In the genomic region with DNA sequence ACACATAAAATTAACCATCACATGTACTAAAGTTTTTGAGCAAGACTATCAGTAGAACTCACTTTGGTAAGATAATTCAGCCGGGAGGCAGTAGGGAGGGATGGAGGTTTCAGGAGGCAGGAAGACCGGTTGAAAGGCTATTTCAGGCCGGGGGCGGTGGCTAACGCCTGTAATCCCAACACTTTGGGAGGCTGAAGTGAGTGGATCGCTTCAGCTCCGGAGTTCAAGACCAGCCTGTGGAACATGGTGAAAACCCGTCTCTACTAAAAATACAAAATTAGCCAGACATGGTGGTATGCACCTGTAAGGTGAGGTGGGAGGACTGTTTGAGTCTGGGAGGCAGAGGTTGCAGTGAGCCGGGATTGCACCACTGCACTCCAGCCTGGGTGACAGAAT, we compare ENCODE assay signal across 18 cellular contexts. TPM values are rescaled to one million over a fixed set of nuclear protein-coding genes. Genes with fewer than 3 reads are reported as not detected.
DNase-seq lines count a peak whose midpoint lies in the region; ATAC-seq, FAIRE-seq and TF ChIP-seq lines count a peak whose summit lies in the region.
"Had no signal": no experiment of that assay in that cellular context is flagged by ENCODE, and none has a peak within 500 bp of the region (broad histone marks: within the 10 kb centered on the region; RNA-seq: fewer than 3 reads in every experiment).

No MANE protein-coding gene starts in this region.

- no peak for DNase-seq in activated CD4-positive, alpha-beta memory T cell treated with anti-CD3 and anti-CD28 coated beads for 36 hours
- no peak for DNase-seq in activated CD4-positive, alpha-beta memory T cell treated with anti-CD3 and anti-CD28 coated beads, Interleukin-2, amount 10 ng/mL, durations not matched to agents 7 days and 5 days
- no peak for DNase-seq in central memory CD8-positive, alpha-beta T cell (ENCODE audit: low spot score in 2 of 2)
- DNase-seq in naive thymus-derived CD4-positive, alpha-beta T cell, result no peak
- DNase-seq in thyroid gland (no peak), nucleus accumbens (lab: John Stamatoyannopoulos, UW) (no peak), SK-N-DZ (ENCODE audit: low spot score) (no peak), H54 (ENCODE audit: insufficient read length, low spot score) (no peak)
- DNase-seq: 8988T; activated CD4-positive, alpha-beta T cell treated with anti-CD3 and anti-CD28 coated beads for 36 hours; DND-41; effector CD8-positive, alpha-beta T cell; NCI-H1930; NCI-H524; T-helper 9 cell had no signal

- TF ChIP-seq POLR2A in thyroid gland (IDR thresholded peaks at IDR 0.05) (no peak), H54 (IDR thresholded peaks at IDR 0.05; ENCODE audit: low read depth, low read length) (no peak)

- no peak for FAIRE-seq in H54 (lab: Jason Lieb, UNC)

- H3K36me3 Mint-ChIP-seq in activated CD4-positive, alpha-beta memory T cell treated with anti-CD3 and anti-CD28 coated beads for 36 hours, result peaks cover 16% of the 10 kb centered on the region
- peaks cover 43% of the 10 kb centered on the region for H3K36me3 Mint-ChIP-seq in activated CD4-positive, alpha-beta memory T cell treated with anti-CD3 and anti-CD28 coated beads, Interleukin-2, amount 10 ng/mL, durations not matched to agents 7 days and 5 days (ENCODE audit: low read depth)
- H3K36me3 Mint-ChIP-seq in central memory CD8-positive, alpha-beta T cell (ENCODE audit: insufficient read depth), result peaks cover 14% of the 10 kb centered on the region
- H3K36me3 Mint-ChIP-seq in naive thymus-derived CD4-positive, alpha-beta T cell, result peaks cover 0 to 45% (median 9%) of the 10 kb centered on the region in 5 donors
- H3K36me3 Mint-ChIP-seq: activated naive CD4-positive, alpha-beta T cell treated with anti-CD3 and anti-CD28 coated beads, Interleukin-2, amount 50 U/mL, for 72 hours had no signal

- H3K4me1 ChIP-seq in naive thymus-derived CD4-positive, alpha-beta T cell (ENCODE audit: control insufficient read depth in 2 of 2, insufficient read depth in 2 of 2, low read length in 2 of 2), result peaks cover 62 to 70% of the 10 kb centered on the region in 2 donors
- peaks cover 35 to 65% of the 10 kb centered on the region in 2 donors for H3K4me1 ChIP-seq in thyroid gland

- ATAC-seq in central memory CD8-positive, alpha-beta T cell (replicated peaks; ENCODE audit: extremely low read depth, poor library complexity, severe bottlenecking), result no peak
- ATAC-seq in naive thymus-derived CD4-positive, alpha-beta T cell, result no peak
- ATAC-seq: activated CD4-positive, alpha-beta T cell treated with anti-CD3 and anti-CD28 coated beads for 36 hours; left colon had no signal

- POLR2A ChIA-PET in activated CD4-positive, alpha-beta memory T cell treated with anti-CD3 and anti-CD28 coated beads for 36 hours (lab: Charles Lee), result interaction anchor here (0.9 to 1.6 kb wide), 4 partner anchors 13 to 44 kb away, joined by 3 to 7 read pairs (median 6); a partner anchor contains a TSS
- POLR2A ChIA-PET in activated CD4-positive, alpha-beta memory T cell treated with anti-CD3 and anti-CD28 coated beads, Interleukin-2, amount 10 ng/mL, durations not matched to agents 7 days and 5 days (lab: Charles Lee), result interaction anchor here (1.5 to 5.7 kb wide), 3 partner anchors 10 to 16 kb away, joined by 4 to 44 read pairs (median 16); no protein-coding TSS in a partner anchor
- POLR2A ChIA-PET in naive thymus-derived CD4-positive, alpha-beta T cell (lab: Charles Lee), result interaction anchor here (1.0 to 1.5 kb wide), 2 partner anchors 67 to 78 kb away, joined by 3 to 6 read pairs; no protein-coding TSS in a partner anchor

- no peaks in the 10 kb centered on the region for H3K9me3 ChIP-seq in naive thymus-derived CD4-positive, alpha-beta T cell (ENCODE audit: control insufficient read depth in 2 of 3, low read length in 3 of 3)
- no peaks in the 10 kb centered on the region for H3K9me3 ChIP-seq in thyroid gland
- H3K9me3 ChIP-seq: SJCRH30 had no signal

- 90 to 92% methylated on average over 9 of the region's 9 CpGs for WGBS in thyroid gland, 2 donors

- no peaks in the 10 kb centered on the region for H3K9me3 Mint-ChIP-seq in activated CD4-positive, alpha-beta memory T cell treated with anti-CD3 and anti-CD28 coated beads for 36 hours
- H3K9me3 Mint-ChIP-seq in activated CD4-positive, alpha-beta memory T cell treated with anti-CD3 and anti-CD28 coated beads, Interleukin-2, amount 10 ng/mL, durations not matched to agents 7 days and 5 days, result no peaks in the 10 kb centered on the region
- H3K9me3 Mint-ChIP-seq in central memory CD8-positive, alpha-beta T cell, result no peaks in the 10 kb centered on the region
- H3K9me3 Mint-ChIP-seq in naive thymus-derived CD4-positive, alpha-beta T cell, result peaks cover 0 to 2% (median 0%) of the 10 kb centered on the region in 11 donors
- H3K9me3 Mint-ChIP-seq: activated naive CD4-positive, alpha-beta T cell treated with anti-CD3 and anti-CD28 coated beads, Interleukin-2, amount 50 U/mL, for 72 hours had no signal

- no peaks in the 10 kb centered on the region for H3K27me3 ChIP-seq in naive thymus-derived CD4-positive, alpha-beta T cell (ENCODE audit: control insufficient read depth in 2 of 2, insufficient read depth in 2 of 2, low read length in 2 of 2)
- no peaks in the 10 kb centered on the region for H3K27me3 ChIP-seq in thyroid gland
- H3K27me3 ChIP-seq: SJCRH30 had no signal

- CTCF ChIA-PET in activated CD4-positive, alpha-beta memory T cell treated with anti-CD3 and anti-CD28 coated beads for 36 hours (lab: Charles Lee), result interaction anchor here (1.2 to 3.2 kb wide), 3 partner anchors 19 to 79 kb away, joined by 3 to 11 read pairs (median 5); no protein-coding TSS in a partner anchor
- CTCF ChIA-PET in activated CD4-positive, alpha-beta memory T cell treated with anti-CD3 and anti-CD28 coated beads, Interleukin-2, amount 10 ng/mL, durations not matched to agents 7 days and 5 days (lab: Charles Lee), result no interaction called here
- CTCF ChIA-PET in naive thymus-derived CD4-positive, alpha-beta T cell (lab: Charles Lee), result interaction anchor here (0.5 kb wide), 1 partner anchor 24 kb away, joined by 3 read pairs; no protein-coding TSS in a partner anchor

- no peak overlapping the region for H3K27ac ChIP-seq in naive thymus-derived CD4-positive, alpha-beta T cell (ENCODE audit: low read depth, low read length)
- H3K27ac ChIP-seq in thyroid gland, result peak overlapping the region; percentile 13 to 54 (median 34)
- H3K27ac ChIP-seq: SJCRH30 had no signal

- peak overlapping the region; percentile 19 for H3K27ac Mint-ChIP-seq in activated CD4-positive, alpha-beta memory T cell treated with anti-CD3 and anti-CD28 coated beads for 36 hours
- H3K27ac Mint-ChIP-seq in activated CD4-positive, alpha-beta memory T cell treated with anti-CD3 and anti-CD28 coated beads, Interleukin-2, amount 10 ng/mL, durations not matched to agents 7 days and 5 days, result no peak overlapping the region
- H3K27ac Mint-ChIP-seq in central memory CD8-positive, alpha-beta T cell (ENCODE audit: low read depth), result peak overlapping the region; percentile 57
- H3K27ac Mint-ChIP-seq in naive thymus-derived CD4-positive, alpha-beta T cell, result peak overlapping the region in 5 of 9 donors; percentile 23 to 94 (median 74)
- H3K27ac Mint-ChIP-seq: activated CD4-positive, alpha-beta T cell treated with anti-CD3 and anti-CD28 coated beads for 36 hours; activated naive CD4-positive, alpha-beta T cell treated with anti-CD3 and anti-CD28 coated beads, Interleukin-2, amount 50 U/mL, for 72 hours had no signal

- H3K4me3 Mint-ChIP-seq in activated CD4-positive, alpha-beta memory T cell treated with anti-CD3 and anti-CD28 coated beads for 36 hours, result no peak overlapping the region
- no peak overlapping the region for H3K4me3 Mint-ChIP-seq in activated CD4-positive, alpha-beta memory T cell treated with anti-CD3 and anti-CD28 coated beads, Interleukin-2, amount 10 ng/mL, durations not matched to agents 7 days and 5 days
- no peak overlapping the region for H3K4me3 Mint-ChIP-seq in central memory CD8-positive, alpha-beta T cell
- H3K4me3 Mint-ChIP-seq in naive thymus-derived CD4-positive, alpha-beta T cell, result peak overlapping the region in 2 of 10 donors; percentile 42 to 65
- H3K4me3 Mint-ChIP-seq: activated CD4-positive, alpha-beta T cell treated with anti-CD3 and anti-CD28 coated beads for 36 hours had no signal

- no peak for TF ChIP-seq CTCF in thyroid gland (IDR thresholded peaks at IDR 0.05)

- intact Hi-C loops in activated CD4-positive, alpha-beta memory T cell treated with anti-CD3 and anti-CD28 coated beads for 36 hours (cut with micrococcal nuclease), result no loop called here
- intact Hi-C loops in naive thymus-derived CD4-positive, alpha-beta T cell (cut with micrococcal nuclease), result no loop called here
- intact Hi-C loops in thyroid gland (cut with DNase I), result no loop called here

- no peak overlapping the region for H3K4me3 ChIP-seq in naive thymus-derived CD4-positive, alpha-beta T cell (ENCODE audit: low read length)
- H3K4me3 ChIP-seq in thyroid gland (replicated peaks in 1 of 3), result no peak overlapping the region
- H3K4me3 ChIP-seq: SJCRH30 had no signal

- H3K36me3 ChIP-seq in naive thymus-derived CD4-positive, alpha-beta T cell (ENCODE audit: control insufficient read depth in 2 of 3, insufficient read depth in 3 of 3, low read length in 3 of 3), result peaks cover 0 to 10% (median 0%) of the 10 kb centered on the region in 3 experiments
- no peaks in the 10 kb centered on the region for H3K36me3 ChIP-seq in thyroid gland
- H3K36me3 ChIP-seq: SJCRH30 had no signal

- H3K27me3 Mint-ChIP-seq in activated CD4-positive, alpha-beta memory T cell treated with anti-CD3 and anti-CD28 coated beads for 36 hours, result no peaks in the 10 kb centered on the region
- no peaks in the 10 kb centered on the region for H3K27me3 Mint-ChIP-seq in activated CD4-positive, alpha-beta memory T cell treated with anti-CD3 and anti-CD28 coated beads, Interleukin-2, amount 10 ng/mL, durations not matched to agents 7 days and 5 days
- no peaks in the 10 kb centered on the region for H3K27me3 Mint-ChIP-seq in central memory CD8-positive, alpha-beta T cell
- no peaks in the 10 kb centered on the region for H3K27me3 Mint-ChIP-seq in naive thymus-derived CD4-positive, alpha-beta T cell
- H3K27me3 Mint-ChIP-seq: activated CD4-positive, alpha-beta T cell treated with anti-CD3 and anti-CD28 coated beads for 36 hours had no signal

- H3K4me1 Mint-ChIP-seq in activated CD4-positive, alpha-beta memory T cell treated with anti-CD3 and anti-CD28 coated beads for 36 hours (ENCODE audit: low read depth), result peaks cover 89% of the 10 kb centered on the region
- peaks cover 72% of the 10 kb centered on the region for H3K4me1 Mint-ChIP-seq in activated CD4-positive, alpha-beta memory T cell treated with anti-CD3 and anti-CD28 coated beads, Interleukin-2, amount 10 ng/mL, durations not matched to agents 7 days and 5 days
- H3K4me1 Mint-ChIP-seq in central memory CD8-positive, alpha-beta T cell, result peaks cover 75% of the 10 kb centered on the region
- peaks cover 66 to 96% (median 90%) of the 10 kb centered on the region in 7 donors for H3K4me1 Mint-ChIP-seq in naive thymus-derived CD4-positive, alpha-beta T cell

RNA-seq across cellular contexts. Expression of a gene that starts 44.1 kb away (rescaled TPM):
- 10 to 100 TPM; 33.6 to 37.5 TPM for total RNA-seq in activated CD4-positive, alpha-beta memory T cell treated with anti-CD3 and anti-CD28 coated beads for 36 hours
- 10 to 100 TPM; 39.0 to 40.9 TPM for total RNA-seq in activated CD4-positive, alpha-beta memory T cell treated with anti-CD3 and anti-CD28 coated beads, Interleukin-2, amount 10 ng/mL, durations not matched to agents 7 days and 5 days
- 10 to 100 TPM; 18.5 to 64.7 (median 39.5) TPM for total RNA-seq in naive thymus-derived CD4-positive, alpha-beta T cell
- polyA plus RNA-seq in naive thymus-derived CD4-positive, alpha-beta T cell, result 10 to 100 TPM; 38.2 to 49.6 TPM
- 10 to 100 TPM; 60.2 to 90.4 (median 82.0) TPM for total RNA-seq in thyroid gland
- polyA plus RNA-seq in SK-N-DZ (2014; cell fraction: cytosol; rRNA removed), result 82.0 and 87.3 TPM in 2 replicates
- 54.8 and 69.2 TPM in 2 replicates for polyA plus RNA-seq in SK-N-DZ (2014; cell fraction: nucleus; rRNA removed)
